ENCODE assay signal across 11 cellular contexts in the genomic region with DNA sequence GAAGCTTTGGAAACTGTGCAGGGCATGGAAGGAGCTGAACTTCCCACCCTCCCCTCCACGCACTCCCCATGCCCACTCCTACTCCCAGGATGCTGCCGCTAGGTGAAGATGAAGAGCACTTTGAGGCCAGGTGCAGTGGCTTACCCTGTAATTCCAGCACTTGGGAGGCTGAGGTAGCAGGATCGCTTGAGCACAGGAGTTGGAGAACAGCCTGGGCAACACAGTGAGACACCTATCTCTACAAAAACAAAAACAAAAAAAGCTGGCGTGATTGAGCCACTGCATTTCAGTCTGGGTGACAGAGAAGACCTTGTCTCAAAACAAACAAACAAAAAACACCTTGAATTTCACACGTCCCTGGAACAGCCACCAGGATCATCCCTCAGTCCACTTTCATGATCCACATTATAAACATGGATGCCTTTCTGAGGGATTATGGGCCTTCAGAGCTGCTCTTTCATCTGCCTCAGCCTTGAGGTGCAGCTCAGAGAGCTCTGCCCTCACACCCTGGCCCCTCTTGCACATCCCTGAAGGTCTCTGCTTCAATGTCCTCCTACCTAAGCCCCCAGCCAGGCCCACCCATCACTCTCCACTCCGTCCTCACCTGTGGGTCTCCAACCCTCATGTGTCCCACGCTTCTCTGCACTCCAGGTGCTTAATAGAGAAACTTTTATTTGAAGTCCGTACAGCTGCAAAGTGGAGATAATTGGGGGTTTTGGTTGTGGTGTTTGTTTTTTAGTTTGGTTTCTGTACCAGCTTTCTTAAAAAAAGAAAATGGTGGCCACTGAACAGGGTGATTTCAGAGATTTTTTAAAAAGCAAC. TPM values are rescaled to one million over a fixed set of nuclear protein-coding genes. Genes with fewer than 3 reads are reported as not detected.
DNase-seq lines count a peak whose midpoint lies in the region; ATAC-seq and TF ChIP-seq lines count a peak whose summit lies in the region.
"Had no signal": no experiment of that assay in that cellular context is flagged by ENCODE, and none has a peak within 500 bp of the region (broad histone marks: within the 10 kb centered on the region; RNA-seq: fewer than 3 reads in every experiment).

No MANE protein-coding gene starts in this region.

- no peaks in the 10 kb centered on the region for H3K36me3 Mint-ChIP-seq in IgD-negative memory B cell
- H3K36me3 Mint-ChIP-seq in activated naive CD8-positive, alpha-beta T cell treated with anti-CD3 and anti-CD28 coated beads, Interleukin-2, amount 10 ng/mL, durations not matched to agents 7 days and 5 days, result peaks cover 6% of the 10 kb centered on the region
- H3K36me3 Mint-ChIP-seq in osteocyte (ENCODE audit: unreplicated experiment), result no peaks in the 10 kb centered on the region

- H3F3A ChIP-seq in DOHH2 (ENCODE audit: control insufficient read depth, insufficient read depth), result peaks cover 7% of the 10 kb centered on the region; the same call in 1 of the 2 replicates

- TF ChIP-seq CTCF in DOHH2 (IDR thresholded peaks at IDR 0.05; ENCODE audit: low read depth, low read length, poor library complexity, severe bottlenecking), result no peak
- TF ChIP-seq CTCF in osteocyte (IDR thresholded peaks at IDR 0.05), result no peak

- peak overlapping the region; percentile 69 for H3K4me3 ChIP-seq in DOHH2 (ENCODE audit: low read length)

- H3K9me3 Mint-ChIP-seq in IgD-negative memory B cell (peaks cover 0 to 3% (median 0%) of the 10 kb centered on the region in 3 donors), osteocyte (ENCODE audit: unreplicated experiment) (no peaks in the 10 kb centered on the region)
- no peaks in the 10 kb centered on the region for H3K9me3 Mint-ChIP-seq in activated naive CD8-positive, alpha-beta T cell treated with anti-CD3 and anti-CD28 coated beads, Interleukin-2, amount 10 ng/mL, durations not matched to agents 7 days and 5 days
- H3K9me3 Mint-ChIP-seq: nephron had no signal

- H3K9me3 ChIP-seq in DOHH2 (ENCODE audit: control insufficient read depth, insufficient read depth, low read length), result no peaks in the 10 kb centered on the region

- peak overlapping the region; percentile 83 for H3K27ac ChIP-seq in DOHH2 (ENCODE audit: low read depth, low read length)

- no peaks in the 10 kb centered on the region for H4K20me1 ChIP-seq in DOHH2 (ENCODE audit: control insufficient read depth, insufficient read depth, low read depth, low read length)

- H3K27me3 Mint-ChIP-seq in IgD-negative memory B cell (peaks cover 4% of the 10 kb centered on the region), osteocyte (ENCODE audit: unreplicated experiment) (no peaks in the 10 kb centered on the region)
- no peaks in the 10 kb centered on the region for H3K27me3 Mint-ChIP-seq in activated naive CD8-positive, alpha-beta T cell treated with anti-CD3 and anti-CD28 coated beads, Interleukin-2, amount 10 ng/mL, durations not matched to agents 7 days and 5 days

- POLR2A ChIA-PET in activated naive CD8-positive, alpha-beta T cell treated with anti-CD3 and anti-CD28 coated beads, Interleukin-2, amount 10 ng/mL, durations not matched to agents 7 days and 5 days (lab: Charles Lee), result interaction anchor here (0.6 to 3.0 kb wide), 10 partner anchors 10 to 165 kb away, joined by 3 to 20 read pairs (median 6); partner anchors contain the start of gene ZNF652

- no peaks in the 10 kb centered on the region for H3K36me3 ChIP-seq in DOHH2 (ENCODE audit: control insufficient read depth, low read length)

- H3K79me2 ChIP-seq in DOHH2 (ENCODE audit: control insufficient read depth, low read length), result no peaks in the 10 kb centered on the region

- H3K9me2 ChIP-seq in DOHH2 (replicated peaks; ENCODE audit: control insufficient read depth, low read length), result no peaks in the 10 kb centered on the region

- H3K4me3 Mint-ChIP-seq in IgD-negative memory B cell (peak overlapping the region; percentile 59 to 96 (median 80)), osteocyte (ENCODE audit: unreplicated experiment) (no peak overlapping the region)
- peak overlapping the region; percentile 81 for H3K4me3 Mint-ChIP-seq in activated naive CD8-positive, alpha-beta T cell treated with anti-CD3 and anti-CD28 coated beads, Interleukin-2, amount 10 ng/mL, durations not matched to agents 7 days and 5 days
- H3K4me3 Mint-ChIP-seq: nephron had no signal

- H3K4me1 ChIP-seq in DOHH2 (ENCODE audit: control insufficient read depth, low read length), result peaks cover 51% of the 10 kb centered on the region

- DNase-seq in activated naive CD8-positive, alpha-beta T cell treated with anti-CD3 and anti-CD28 coated beads, Interleukin-2, amount 10 ng/mL, durations not matched to agents 7 days and 5 days, result no peak
- DNase-seq in osteocyte (ENCODE audit: extremely low spot score, unreplicated experiment), result no peak
- DNase-seq in sciatic nerve (ENCODE audit: low spot score), result no peak
- DNase-seq: DMS79, NCI-H345 had no signal

- no peaks in the 10 kb centered on the region for H3K27me3 ChIP-seq in DOHH2 (ENCODE audit: control insufficient read depth, low read length)

- H3K27ac Mint-ChIP-seq in IgD-negative memory B cell, result peak overlapping the region; percentile 74 to 99 (median 99)
- H3K27ac Mint-ChIP-seq in activated naive CD8-positive, alpha-beta T cell treated with anti-CD3 and anti-CD28 coated beads, Interleukin-2, amount 10 ng/mL, durations not matched to agents 7 days and 5 days, result peak overlapping the region; percentile 97
- H3K27ac Mint-ChIP-seq in osteocyte (ENCODE audit: unreplicated experiment), result peak overlapping the region; percentile 8

- peak overlapping the region; percentile 95 for H3K4me2 ChIP-seq in DOHH2 (ENCODE audit: low read length)

- peaks cover 43 to 56% (median 55%) of the 10 kb centered on the region in 3 donors for H3K4me1 Mint-ChIP-seq in IgD-negative memory B cell
- peaks cover 47% of the 10 kb centered on the region for H3K4me1 Mint-ChIP-seq in activated naive CD8-positive, alpha-beta T cell treated with anti-CD3 and anti-CD28 coated beads, Interleukin-2, amount 10 ng/mL, durations not matched to agents 7 days and 5 days
- H3K4me1 Mint-ChIP-seq in osteocyte (ENCODE audit: unreplicated experiment), result peaks cover 20% of the 10 kb centered on the region

- ATAC-seq in activated naive CD8-positive, alpha-beta T cell treated with anti-CD3 and anti-CD28 coated beads, Interleukin-2, amount 10 ng/mL, durations not matched to agents 7 days and 5 days (ENCODE audit: low read depth), result no peak
- no peak for ATAC-seq in HG03025 (IDR thresholded peaks at IDR 0.05; ENCODE audit: low FRiP score, unreplicated experiment)
- ATAC-seq in GM19324 (IDR thresholded peaks at IDR 0.05; ENCODE audit: low FRiP score, unreplicated experiment), result no peak
- ATAC-seq in sciatic nerve, result no peak
- ATAC-seq: Right ventricle myocardium inferior had no signal

- intact Hi-C loops in sciatic nerve (cut with DNase I), result loop anchor here (10.0 kb wide), 1 partner anchor 184 kb away; no protein-coding TSS in a partner anchor

RNA-seq across cellular contexts. Expression of gene PHB1, which starts 25.8 kb away (rescaled TPM):
- 132 TPM for polyA plus RNA-seq in IgD-negative memory B cell
- total RNA-seq in activated naive CD8-positive, alpha-beta T cell treated with anti-CD3 and anti-CD28 coated beads, Interleukin-2, amount 10 ng/mL, durations not matched to agents 7 days and 5 days, result 100 to 1,000 TPM; 104 to 110 TPM
- total RNA-seq in osteocyte, result 128 and 131 TPM in 2 replicates
- total RNA-seq in sciatic nerve, result 93.5 TPM

RNA-seq across cellular contexts. Expression of gene ZNF652, which starts 26.9 kb away (rescaled TPM):
- 29.3 TPM for polyA plus RNA-seq in IgD-negative memory B cell
- total RNA-seq in activated naive CD8-positive, alpha-beta T cell treated with anti-CD3 and anti-CD28 coated beads, Interleukin-2, amount 10 ng/mL, durations not matched to agents 7 days and 5 days, result 10 to 100 TPM; 43.6 to 47.7 TPM
- total RNA-seq in osteocyte, result 37.4 and 38.7 TPM in 2 replicates
- 60.9 TPM for total RNA-seq in sciatic nerve

Comparison
In these comparisons a context has a peak if more than half of its experiments do, and no peak if none do; other contexts are left out.
1. H3K27ac Mint-ChIP-seq: peak in every context shown above with its lines; median percentile 99 in IgD-negative memory B cell; 97 in activated naive CD8-positive, alpha-beta T cell treated with anti-CD3 and anti-CD28 coated beads, Interleukin-2, amount 10 ng/mL, durations not matched to agents 7 days and 5 days; 8 in osteocyte.